Comparison of ENCODE assay signal across 8 cellular contexts in genomic region chr4:122151982-122152698, GRCh38. TPM values are rescaled to one million over a fixed set of nuclear protein-coding genes. Genes with fewer than 3 reads are reported as not detected.
DNase-seq lines count a peak whose midpoint lies in the region; TF ChIP-seq lines count a peak whose summit lies in the region.

BLTP1 (plus strand) TSS chr4:122152331; CDS start chr4:122170648, 18,317 bp downstream.

- intact Hi-C loops in stomach (cut with DNase I; ENCODE audit: low total_unique reads): no loop called here

- peak; percentile 51 for TF ChIP-seq RAD21 in neural cell (conservative IDR thresholded peaks at IDR 0.05)

- in situ Hi-C loops in GM23248 (cut with MboI): no loop called here

- H3K9me3 ChIP-seq in GM23248 (ENCODE audit: low read depth) (no peaks in the 10 kb centered on the region), neural cell (ENCODE audit: low read length) (no peaks in the 10 kb centered on the region), stomach (no peaks in the 10 kb centered on the region)

- TF ChIP-seq POLR2A in Raji (IDR thresholded peaks at IDR 0.05; ENCODE audit: insufficient read depth, low read depth, low read length) (peak; percentile 77), stomach (IDR thresholded peaks at IDR 0.05) (no peak)

- H3K4me2 ChIP-seq in GM23248 (ENCODE audit: unreplicated experiment): peak within 1 kb of the TSS; percentile 93
- H3K4me2 ChIP-seq in neural cell (ENCODE audit: low read length): peak within 1 kb of the TSS; percentile 79

- H3K9me2 ChIP-seq in GM23248 (ENCODE audit: insufficient read depth) (no peaks in the 10 kb centered on the region), neural cell (ENCODE audit: insufficient read depth, low read length) (no peaks in the 10 kb centered on the region)

- no peak for TF ChIP-seq CTCF in fibroblast of villous mesenchyme (IDR thresholded peaks at IDR 0.05; ENCODE audit: insufficient read depth, low read depth, low read length)
- TF ChIP-seq CTCF in neural cell (IDR thresholded peaks at IDR 0.05; ENCODE audit: poor library complexity, severe bottlenecking): no peak
- no peak for TF ChIP-seq CTCF in stomach (IDR thresholded peaks at IDR 0.05)

- peaks cover 13% of the 10 kb centered on the region for H3K4me1 ChIP-seq in GM23248 (ENCODE audit: insufficient read depth)
- peaks cover 11 to 52% (median 30%) of the 10 kb centered on the region in 4 donors for H3K4me1 ChIP-seq in stomach

- no peaks in the 10 kb centered on the region for H3K27me3 ChIP-seq in GM23248 (replicated peaks; ENCODE audit: insufficient read depth)
- H3K27me3 ChIP-seq in neural cell (ENCODE audit: insufficient read depth, low read depth, low read length): no peaks in the 10 kb centered on the region
- no peaks in the 10 kb centered on the region for H3K27me3 ChIP-seq in stomach

- H2AFZ ChIP-seq in GM23248 (peak within 1 kb of the TSS; percentile 100), neural cell (ENCODE audit: low read depth, low read length) (peak within 1 kb of the TSS; percentile 97)

- no peaks in the 10 kb centered on the region for H3K36me3 ChIP-seq in GM23248 (ENCODE audit: low read depth)
- no peaks in the 10 kb centered on the region for H3K36me3 ChIP-seq in neural cell (ENCODE audit: insufficient read depth, low read length)
- H3K36me3 ChIP-seq in stomach: peaks cover 0 to 25% (median 15%) of the 10 kb centered on the region in 4 donors

- peaks cover 53% of the 10 kb centered on the region for H3K79me2 ChIP-seq in GM23248 (ENCODE audit: insufficient read depth)
- peaks cover 27% of the 10 kb centered on the region for H3K79me2 ChIP-seq in neural cell (replicated peaks; ENCODE audit: insufficient read depth, low read length)

- WGBS in GM23248 (ENCODE audit: low coverage in 1 of 2, low lambda C conversion rate in 2 of 2, missing lambda C conversion rate in 2 of 2), 2 experiments: 0 to 1% methylated on average over 37 to 50 of the region's 50 CpGs
- 0% methylated on average over 10 to 50 of the region's 50 CpGs for WGBS in stomach, 5 donors

- H3K9ac ChIP-seq in GM23248 (peak within 1 kb of the TSS; percentile 93), neural cell (ENCODE audit: low read length) (peak within 1 kb of the TSS; percentile 95)

- DNase-seq in EH (ENCODE audit: low read depth): peak; percentile 82
- DNase-seq in GM23248: peak; percentile 93
- DNase-seq in Kasumi-1 (lab: John Stamatoyannopoulos, UW): peak; percentile 71 to 74
- DNase-seq in activated gamma-delta T cell (lab: John Stamatoyannopoulos, UW): peak; percentile 81
- DNase-seq in fibroblast of villous mesenchyme (ENCODE audit: low read depth): peak; percentile 81
- DNase-seq in stomach: peak; percentile 90

- no peaks in the 10 kb centered on the region for H3F3A ChIP-seq in GM23248 (ENCODE audit: insufficient read depth)
- H3F3A ChIP-seq in neural cell (ENCODE audit: insufficient read depth, low read length, poor library complexity, severe bottlenecking): no peaks in the 10 kb centered on the region

- H3K27ac ChIP-seq in GM23248: peak within 1 kb of the TSS; percentile 64
- H3K27ac ChIP-seq in neural cell (ENCODE audit: low read length): peak within 1 kb of the TSS; percentile 85
- peak within 1 kb of the TSS; percentile 82 to 98 (median 94) for H3K27ac ChIP-seq in stomach

- H4K20me1 ChIP-seq in GM23248 (ENCODE audit: insufficient read depth): no peaks in the 10 kb centered on the region
- no peaks in the 10 kb centered on the region for H4K20me1 ChIP-seq in neural cell (ENCODE audit: insufficient read depth)

- TF ChIP-seq EP300 in neural cell (conservative IDR thresholded peaks at IDR 0.05; ENCODE audit: poor library complexity, severe bottlenecking) (peak; percentile 74), stomach (IDR thresholded peaks at IDR 0.05) (no peak)

- H3K4me3 ChIP-seq in GM23248 (peak within 1 kb of the TSS; percentile 94), fibroblast of villous mesenchyme (ENCODE audit: low read depth, low read length) (peak within 1 kb of the TSS; percentile 99), neural cell (ENCODE audit: low read length) (peak within 1 kb of the TSS; percentile 98), stomach (peak within 1 kb of the TSS; percentile 78 to 95 (median 84))

TF ChIP-seq in neural cell, 6 proteins besides CTCF, POLR2A, EP300 and RAD21:
- TF ChIP-seq EZH2 (IDR thresholded peaks at IDR 0.05; ENCODE audit: borderline replicate concordance, insufficient read depth, low read length, poor library complexity, severe bottlenecking) (no peak), MXI1 (conservative IDR thresholded peaks at IDR 0.05; ENCODE audit: poor library complexity, severe bottlenecking) (peak; percentile 60), SMC3 (conservative IDR thresholded peaks at IDR 0.05; ENCODE audit: poor library complexity) (peak; percentile 47), REST (IDR thresholded peaks at IDR 0.05; ENCODE audit: borderline replicate concordance) (peak; percentile 69), POLR2AphosphoS5 (IDR thresholded peaks at IDR 0.05) (peak; percentile 91), TAF1 (IDR thresholded peaks at IDR 0.05; ENCODE audit: low read depth) (peak; percentile 55)

RNA-seq across cellular contexts. Expression of gene BLTP1, which starts in this region (rescaled TPM):
- 41.7 and 62.7 TPM in 2 replicates for total RNA-seq in GM23248 (2014; rRNA removed; shearing (Covaris generic))
- polyA plus RNA-seq in GM23248 (2016; fragmentation: Nextera tagmentation; extraction: Ambion mirVana) (8.3 and 9.8 TPM in 2 replicates), neural cell (111 and 126 TPM in 2 replicates), stomach (10 to 100 TPM in 1 of 3 donors, 1 to 10 TPM in 2; 3.0 to 17.4 (median 7.5) TPM)
- total RNA-seq in fibroblast of villous mesenchyme (105 and 133 TPM in 2 replicates), stomach (100 to 1,000 TPM in 3 of 5 donors, 10 to 100 TPM in 2; 53.9 to 176 (median 102) TPM)
- polyA minus RNA-seq in neural cell: 309 and 341 TPM in 2 replicates

Comparison
In these comparisons a context has a peak if more than half of its experiments do, and no peak if none do; other contexts are left out.
1. Peak in every context shown above with its lines: DNase-seq, H3K4me3 ChIP-seq and H3K27ac ChIP-seq.